ENCODE assay signal across 1 cellular context in genomic region chr6:43842964-43843645, GRCh38.
TF ChIP-seq lines count a peak whose summit lies in the region.

No MANE protein-coding gene starts in this region.

TF ChIP-seq in K562, 482 proteins besides CTCF, POLR2A, EP300 and RAD21 (continued from another document and continues in another):
- peak; percentile 36; the same call in 1 of the 2 replicates for TF ChIP-seq CREB3L1 (IDR thresholded peaks at IDR 0.05; ENCODE audit: borderline replicate concordance, low read depth)
- peak; percentile 61 for TF ChIP-seq STAT5A (IDR thresholded peaks at IDR 0.05; ENCODE audit: borderline replicate concordance, low read length)
- TF ChIP-seq BRF2 (IDR thresholded peaks at IDR 0.05; ENCODE audit: borderline replicate concordance, insufficient read depth, insufficient read length): no peak
- TF ChIP-seq DPF2 (IDR thresholded peaks at IDR 0.05): peak; percentile 97
- TF ChIP-seq TBP (optimal IDR thresholded peaks at IDR 0.05; ENCODE audit: low read depth, low read length): peak; percentile 36
- no peak for TF ChIP-seq ZNF644 (tag; IDR thresholded peaks at IDR 0.05; ENCODE audit: low read depth)
- peak; percentile 48; the same call in 1 of the 2 replicates for TF ChIP-seq MTA1 (IDR thresholded peaks at IDR 0.05; ENCODE audit: borderline replicate concordance)
- TF ChIP-seq ZNF316 (IDR thresholded peaks at IDR 0.05): peak; percentile 98
- no peak for TF ChIP-seq ZBTB26 (CRISPR knock-in tag; IDR thresholded peaks at IDR 0.05)
- TF ChIP-seq CBX3 (IDR thresholded peaks at IDR 0.05; ENCODE audit: borderline replicate concordance in 1 of 2, low read length in 2 of 2): peak in 1 of 2 experiments; percentile 59; a peak in 1 of 3 replicates
- peak; percentile 89 for TF ChIP-seq BACH1 (tag; IDR thresholded peaks at IDR 0.05)
- peak; percentile 96 for TF ChIP-seq GATAD2A (IDR thresholded peaks at IDR 0.05)
- TF ChIP-seq SMARCE1 (IDR thresholded peaks at IDR 0.05): peak; percentile 89
- peak; percentile 79; the same call in 1 of the 2 replicates for TF ChIP-seq LEF1 (IDR thresholded peaks at IDR 0.05)
- peak; percentile 72 for TF ChIP-seq EP400 (IDR thresholded peaks at IDR 0.05)
- TF ChIP-seq RAD51 (IDR thresholded peaks at IDR 0.05; ENCODE audit: borderline replicate concordance, low read depth): peak; percentile 50; the same call in 1 of the 2 replicates
- peak in 1 of 2 experiments; percentile 68; a peak in 2 of 4 replicates for TF ChIP-seq TBL1XR1 (IDR thresholded peaks at IDR 0.05; ENCODE audit: low read length in 2 of 2)
- 0 out of 2 replicates have a peak, but pooled peaks have one; percentile 31 for TF ChIP-seq CXXC5 (CRISPR knock-in tag; IDR thresholded peaks at IDR 0.05)
- peak; percentile 65; the same call in 1 of the 2 replicates for TF ChIP-seq ATF7 (IDR thresholded peaks at IDR 0.05)
- TF ChIP-seq YY1 (IDR thresholded peaks at IDR 0.05; ENCODE audit: borderline replicate concordance in 1 of 3, control insufficient read depth in 1 of 3, extremely low read depth in 1 of 3, insufficient read depth in 3 of 3, insufficient read length in 1 of 3, insufficient replicate concordance in 2 of 3, low read depth in 1 of 3, low read length in 2 of 3): peak in 1 of 3 experiments; percentile 5
- 0 out of 2 replicates have a peak, but pooled peaks have one; percentile 36 for TF ChIP-seq MEF2D (tag; conservative IDR thresholded peaks at IDR 0.05; ENCODE audit: low read depth)
- TF ChIP-seq PTBP1 (IDR thresholded peaks at IDR 0.05; ENCODE audit: low read depth, low read length): no peak
- TF ChIP-seq ZEB2 (IDR thresholded peaks at IDR 0.05): peak; percentile 79
- TF ChIP-seq ZNF592 (IDR thresholded peaks at IDR 0.05): peak; percentile 95; the same call in 1 of the 2 replicates
- peak; percentile 91 for TF ChIP-seq MAFF (IDR thresholded peaks at IDR 0.05; ENCODE audit: low read length)
- peak; percentile 86; the same call in 1 of the 2 replicates for TF ChIP-seq HES1 (IDR thresholded peaks at IDR 0.05; ENCODE audit: low read depth)
- TF ChIP-seq NFRKB (IDR thresholded peaks at IDR 0.05; ENCODE audit: low read depth): peak; percentile 57; the same call in 1 of the 2 replicates
- TF ChIP-seq CCNT2 (IDR thresholded peaks at IDR 0.05; ENCODE audit: borderline replicate concordance, extremely low read depth, insufficient read length, low read depth, low read length): peak; percentile 85
- no peak for TF ChIP-seq THRB (CRISPR knock-in tag; conservative IDR thresholded peaks at IDR 0.05)
- TF ChIP-seq ZFX (CRISPR knock-in tag; IDR thresholded peaks at IDR 0.05): peak; percentile 20; the same call in 1 of the 2 replicates
- TF ChIP-seq PCBP1 (IDR thresholded peaks at IDR 0.05; ENCODE audit: low read depth, low read length, poor library complexity, severe bottlenecking): no peak
- peak in 1 of 2 experiments; percentile 66; a peak in 1 of 4 replicates for TF ChIP-seq MLLT1 (IDR thresholded peaks at IDR 0.05)
- TF ChIP-seq FOXM1 (IDR thresholded peaks at IDR 0.05; ENCODE audit: low read depth): 0 out of 2 replicates have a peak, but pooled peaks have one; percentile 42
- TF ChIP-seq FOXM1 (CRISPR knock-in tag; IDR thresholded peaks at IDR 0.05; ENCODE audit: low read depth): no peak
- TF ChIP-seq MNT (conservative IDR thresholded peaks at IDR 0.05): peak; percentile 54 to 70
- TF ChIP-seq IFI16 (CRISPR knock-in tag; IDR thresholded peaks at IDR 0.05): no peak
- no peak for TF ChIP-seq POLR2G (IDR thresholded peaks at IDR 0.05; ENCODE audit: low read depth, low read length)
- TF ChIP-seq L3MBTL2 (IDR thresholded peaks at IDR 0.05): peak; percentile 58
- TF ChIP-seq ATF1 (CRISPR knock-in tag; IDR thresholded peaks at IDR 0.05): no peak
- peak; percentile 81 for TF ChIP-seq ATF1 (tag; IDR thresholded peaks at IDR 0.05)
- TF ChIP-seq MYC (IDR thresholded peaks at IDR 0.05; ENCODE audit: low read depth, low read length): 0 out of 2 replicates have a peak, but pooled peaks have one; percentile 57
- no peak for TF ChIP-seq MYC (CRISPR knock-in tag; IDR thresholded peaks at IDR 0.05; ENCODE audit: borderline replicate concordance, low read depth)
- TF ChIP-seq ARID1B (IDR thresholded peaks at IDR 0.05): peak; percentile 93
- no peak for TF ChIP-seq NR2C2 (CRISPR knock-in tag; IDR thresholded peaks at IDR 0.05)
- peak; percentile 52; the same call in 1 of the 2 replicates for TF ChIP-seq NR2C2 (tag; IDR thresholded peaks at IDR 0.05)
- no peak for TF ChIP-seq ZNF655 (CRISPR knock-in tag; IDR thresholded peaks at IDR 0.05)
- no peak for TF ChIP-seq ETS2 (tag; IDR thresholded peaks at IDR 0.05; ENCODE audit: borderline replicate concordance, poor library complexity, severe bottlenecking)
